35 cellular contexts compared by ENCODE assay signal in genomic region chr1:76872944-76873343, GRCh38. TPM values are rescaled to one million over a fixed set of nuclear protein-coding genes. Genes with fewer than 3 reads are reported as not detected.
"Had no signal": no experiment of that assay in that cellular context is flagged by ENCODE, and none has a peak within 500 bp of the region (broad histone marks: within the 10 kb centered on the region; RNA-seq: fewer than 3 reads in every experiment).

No MANE protein-coding gene starts in this region.

- H3K36me3 ChIP-seq: adrenal gland, brain microvascular endothelial cell, breast epithelium had no signal

- DNase-seq: activated B cell treated with CpG ODN at 0.5 μM for 24 hours; activated CD4-positive, alpha-beta memory T cell treated with anti-CD3 and anti-CD28 coated beads for 36 hours; activated CD4-positive, alpha-beta T cell treated with anti-CD3 and anti-CD28 coated beads for 4 hours; activated CD4-positive, alpha-beta T cell treated with anti-CD3 and anti-CD28 coated beads, Interleukin-2, amount 10 ng/mL, durations not matched to agents 24 days and 14 days; activated CD4-positive, alpha-beta T cell treated with anti-CD3 and anti-CD28 coated beads, Interleukin-2, amount 50 U/mL, for 1 hour; activated CD4-positive, alpha-beta T cell treated with anti-CD3 and anti-CD28 coated beads, Interleukin-2, amount 50 U/mL, for 4 hours; activated CD4-positive, CD25-positive, alpha-beta regulatory T cell treated with anti-CD3 and anti-CD28 coated beads, Interleukin-2, amount 50 U/mL, for 72 hours; activated CD8-positive, alpha-beta memory T cell treated with anti-CD3 and anti-CD28 coated beads, Interleukin-2, amount 50 U/mL, for 4 hours; activated CD8-positive, alpha-beta T cell treated with anti-CD3 and anti-CD28 coated beads for 36 hours; activated effector memory CD4-positive, alpha-beta T cell treated with anti-CD3 and anti-CD28 coated beads, Interleukin-2, amount 50 U/mL, for 16 hours; activated gamma-delta T cell treated with Interleukin-2 at 50 U/mL for 16 hours; activated naive CD4-positive, alpha-beta T cell; activated naive CD4-positive, alpha-beta T cell treated with anti-CD3 and anti-CD28 coated beads for 36 hours; activated naive CD4-positive, alpha-beta T cell treated with anti-CD3 and anti-CD28 coated beads, Interleukin-2, amount 50 U/mL, for 16 hours; activated naive CD8-positive, alpha-beta T cell treated with anti-CD3 and anti-CD28 coated beads for 36 hours; activated T-cell treated with anti-CD3 and anti-CD28 coated beads for 4 hours; activated T-cell treated with anti-CD3 and anti-CD28 coated beads, Interleukin-2, amount 50 U/mL, for 1 hour; activated T-cell treated with anti-CD3 and anti-CD28 coated beads, Interleukin-2, amount 50 U/mL, for 4 hours; activated T-cell treated with anti-CD3 and anti-CD28 coated beads, Interleukin-2, amount 50 U/mL, for 72 hours; adrenal gland; amniotic stem cell; aorta; body of pancreas; brain microvascular endothelial cell; central memory CD4-positive, alpha-beta T cell; T-helper 1 cell; T-helper 2 cell; T-helper 9 cell had no signal

- H3K27ac ChIP-seq: adrenal gland, body of pancreas, brain microvascular endothelial cell, breast epithelium, VCaP had no signal

- H3K4me3 ChIP-seq: adrenal gland, body of pancreas, breast epithelium had no signal

- H3K9me3 ChIP-seq: adrenal gland, body of pancreas, breast epithelium had no signal

- ATAC-seq: activated CD8-positive, alpha-beta T cell treated with anti-CD3 and anti-CD28 coated beads for 36 hours; activated naive CD4-positive, alpha-beta T cell treated with anti-CD3 and anti-CD28 coated beads, Interleukin-2, amount 50 U/mL, for 72 hours; activated T-cell treated with anti-CD3 and anti-CD28 coated beads, Interleukin-2, amount 50 U/mL, for 4 hours; activated T-cell treated with anti-CD3 and anti-CD28 coated beads, Interleukin-2, amount 50 U/mL, for 72 hours; activated T-helper 17 cell treated with anti-CD3 and anti-CD28 coated beads, Interleukin-2, amount 50 U/mL, for 72 hours; body of pancreas had no signal

- FAIRE-seq: TTC549 had no signal

- H3K4me1 ChIP-seq: adrenal gland had no signal

- H3K27me3 ChIP-seq: adrenal gland, breast epithelium had no signal

RNA-seq across cellular contexts. Expression of gene ST6GALNAC5, which starts 5.7 kb away (rescaled TPM):
- total RNA-seq: activated B cell treated with CpG ODN at 0.5 μM for 24 hours; activated CD4-positive, alpha-beta memory T cell treated with anti-CD3 and anti-CD28 coated beads for 36 hours; activated CD4-positive, alpha-beta T cell treated with anti-CD3 and anti-CD28 coated beads, Interleukin-2, amount 10 ng/mL, durations not matched to agents 24 days and 14 days; activated CD8-positive, alpha-beta memory T cell treated with anti-CD3 and anti-CD28 coated beads for 36 hours; activated CD8-positive, alpha-beta T cell treated with anti-CD3 and anti-CD28 coated beads for 36 hours; activated naive CD4-positive, alpha-beta T cell treated with anti-CD3 and anti-CD28 coated beads for 36 hours; activated naive CD4-positive, alpha-beta T cell treated with anti-CD3 and anti-CD28 coated beads, Interleukin-2, amount 50 U/mL, for 72 hours; activated naive CD8-positive, alpha-beta T cell treated with anti-CD3 and anti-CD28 coated beads for 36 hours; activated T-cell treated with anti-CD3 and anti-CD28 coated beads, Interleukin-2, amount 50 U/mL, for 4 hours; activated T-cell treated with anti-CD3 and anti-CD28 coated beads, Interleukin-2, amount 50 U/mL, for 72 hours; activated T-helper 1 cell treated with anti-CD3 and anti-CD28 coated beads, Interleukin-12 subunit alpha, Interleukin-12 subunit beta, Interleukin-2, Interleukin-4 antibody, amounts not matched to agents 30 ng/mL and 10 ng/mL and 1 ng/mL, durations not matched to agents 14 hours and 24 hours and 36 hours; activated T-helper 17 cell treated with anti-CD3 and anti-CD28 coated beads, Interleukin-2, amount 50 U/mL, for 72 hours had no signal
